8 cellular contexts compared by ENCODE assay signal in genomic region chrX:86047174-86047991, GRCh38. TPM values are rescaled to one million over a fixed set of nuclear protein-coding genes. Genes with fewer than 3 reads are reported as not detected.
DNase-seq lines count a peak whose midpoint lies in the region; TF ChIP-seq lines count a peak whose summit lies in the region.

A gene with protein sequence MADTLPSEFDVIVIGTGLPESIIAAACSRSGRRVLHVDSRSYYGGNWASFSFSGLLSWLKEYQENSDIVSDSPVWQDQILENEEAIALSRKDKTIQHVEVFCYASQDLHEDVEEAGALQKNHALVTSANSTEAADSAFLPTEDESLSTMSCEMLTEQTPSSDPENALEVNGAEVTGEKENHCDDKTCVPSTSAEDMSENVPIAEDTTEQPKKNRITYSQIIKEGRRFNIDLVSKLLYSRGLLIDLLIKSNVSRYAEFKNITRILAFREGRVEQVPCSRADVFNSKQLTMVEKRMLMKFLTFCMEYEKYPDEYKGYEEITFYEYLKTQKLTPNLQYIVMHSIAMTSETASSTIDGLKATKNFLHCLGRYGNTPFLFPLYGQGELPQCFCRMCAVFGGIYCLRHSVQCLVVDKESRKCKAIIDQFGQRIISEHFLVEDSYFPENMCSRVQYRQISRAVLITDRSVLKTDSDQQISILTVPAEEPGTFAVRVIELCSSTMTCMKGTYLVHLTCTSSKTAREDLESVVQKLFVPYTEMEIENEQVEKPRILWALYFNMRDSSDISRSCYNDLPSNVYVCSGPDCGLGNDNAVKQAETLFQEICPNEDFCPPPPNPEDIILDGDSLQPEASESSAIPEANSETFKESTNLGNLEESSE (minus strand): TSS chrX:86047558. CDS start chrX:86047532, 26 bp downstream.

- H3K4me1 ChIP-seq in parathyroid adenoma, result peaks cover 3% of the 10 kb centered on the region

- H3K4me3 Mint-ChIP-seq in type B pancreatic cell, result no peak within 1 kb of the TSS

- no peaks in the 10 kb centered on the region for H3K27me3 Mint-ChIP-seq in type B pancreatic cell

- no peaks in the 10 kb centered on the region for H3K27me3 ChIP-seq in parathyroid adenoma (ENCODE audit: control insufficient read depth, insufficient read depth, low read length)

- peaks cover 7% of the 10 kb centered on the region for H3K9me3 Mint-ChIP-seq in type B pancreatic cell

- peak within 1 kb of the TSS; percentile 89 for H2AFZ ChIP-seq in parathyroid adenoma

- no peaks in the 10 kb centered on the region for H3K9me3 ChIP-seq in parathyroid adenoma (ENCODE audit: control insufficient read depth, low read length)

- no peak within 1 kb of the TSS for H3K9ac ChIP-seq in parathyroid adenoma

- H3K4me2 ChIP-seq in parathyroid adenoma (ENCODE audit: low read length), result peak within 1 kb of the TSS; percentile 78

- H3K36me3 ChIP-seq in parathyroid adenoma (ENCODE audit: control insufficient read depth, insufficient read depth, low read length), result no peaks in the 10 kb centered on the region

- peak within 1 kb of the TSS; percentile 91 for H3K27ac ChIP-seq in parathyroid adenoma

- H3K27ac Mint-ChIP-seq in type B pancreatic cell, result no peak within 1 kb of the TSS

- peaks cover 4% of the 10 kb centered on the region for H3K4me1 Mint-ChIP-seq in type B pancreatic cell (ENCODE audit: unreplicated experiment)

- H3K36me3 Mint-ChIP-seq in type B pancreatic cell, result peaks cover 10% of the 10 kb centered on the region

- DNase-seq in EH (ENCODE audit: low read depth) (peak; percentile 83), H4 (ENCODE audit: low spot score) (peak; percentile 82), NAMALWA (ENCODE audit: low spot score) (peak; percentile 89), glomerular visceral epithelial cell (ENCODE audit: extremely low spot score) (peak; percentile 71), type B pancreatic cell (ENCODE audit: extremely low spot score, unreplicated experiment) (peak; percentile 70), NCI-H2029 treated with DMSO at 0.1 percent for 48 hours (lab: John Stamatoyannopoulos, UW) (no peak)
- DNase-seq in activated T-helper 9 cell treated with anti-CD3 and anti-CD28 coated beads, Interleukin-2, amount 50 U/mL, for 16 hours (ENCODE audit: low read depth), result peak; percentile 23

- peak within 1 kb of the TSS; percentile 78 for H3K4me3 ChIP-seq in parathyroid adenoma (ENCODE audit: low read depth, low read length)

- H3K79me2 ChIP-seq in parathyroid adenoma, result peaks cover 9% of the 10 kb centered on the region

- TF ChIP-seq CTCF in parathyroid adenoma (IDR thresholded peaks at IDR 0.05) (no peak), type B pancreatic cell (conservative IDR thresholded peaks at IDR 0.05) (no peak)

RNA-seq across cellular contexts. Expression of the gene that starts here (rescaled TPM):
- total RNA-seq in H4 (2014; rRNA removed; shearing (Covaris generic)), result 12.6 and 18.9 TPM in 2 replicates
- 43.9 and 44.3 TPM in 2 replicates for total RNA-seq in type B pancreatic cell (ENCODE audit: low replicate concordance)
